ENCODE assay signal across 22 cellular contexts in the genomic region with DNA sequence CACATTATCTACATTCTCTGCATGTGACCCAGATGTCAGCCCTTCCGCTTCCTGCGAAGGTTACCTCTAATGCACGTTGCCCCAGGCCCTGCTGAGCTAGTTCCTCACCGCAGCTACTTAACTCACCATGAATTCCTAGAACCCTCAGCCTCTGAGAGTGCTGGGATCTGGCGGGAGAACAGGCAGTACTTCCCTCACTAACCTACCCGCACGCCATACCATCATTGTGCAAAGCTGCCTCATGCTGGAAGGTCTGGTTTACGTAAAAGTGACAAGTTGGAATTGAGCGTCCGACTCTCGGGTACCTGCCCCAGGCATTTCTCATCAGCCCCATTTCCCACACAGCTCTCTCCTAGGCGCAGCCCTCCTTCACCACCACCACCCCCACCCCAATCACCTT. TPM values are rescaled to one million over a fixed set of nuclear protein-coding genes. Genes with fewer than 3 reads are reported as not detected.
DNase-seq lines count a peak whose midpoint lies in the region; ATAC-seq and TF ChIP-seq lines count a peak whose summit lies in the region.
"Had no signal": no experiment of that assay in that cellular context is flagged by ENCODE, and none has a peak within 500 bp of the region (broad histone marks: within the 10 kb centered on the region; RNA-seq: fewer than 3 reads in every experiment).

No MANE protein-coding gene starts in this region.

- H2BK15ac ChIP-seq in mesendoderm (replicated peaks; ENCODE audit: low read depth): no peak overlapping the region

- H3K27me3 Mint-ChIP-seq in neural progenitor cell (ENCODE audit: insufficient read depth, low read depth): no peaks in the 10 kb centered on the region
- H3K27me3 Mint-ChIP-seq: CD4-positive, alpha-beta memory T cell had no signal

- no peak overlapping the region for H2AK5ac ChIP-seq in mesendoderm (ENCODE audit: low read length)

- peaks cover 5% of the 10 kb centered on the region for H3K79me1 ChIP-seq in mesendoderm (ENCODE audit: low read length)

- peak; percentile 52 for DNase-seq in BE2C
- peak; percentile 66 for DNase-seq in SK-N-DZ (ENCODE audit: low spot score)
- no peak for DNase-seq in heart left ventricle
- DNase-seq in neural progenitor cell (ENCODE audit: low spot score): no peak
- DNase-seq in NCI-H446 treated with DMSO at 0.1 percent for 48 hours (lab: John Stamatoyannopoulos, UW): no peak
- no peak for DNase-seq in mesendoderm
- no peak for DNase-seq in AG08396 (ENCODE audit: low spot score)
- no peak for DNase-seq in activated T-cell treated with anti-CD3 and anti-CD28 coated beads, Interleukin-2, amount 50 U/mL, for 1 hour
- DNase-seq: CD4-positive, alpha-beta memory T cell; DMS53; EL; H9; Karpas-422; NCI-H1417 treated with DMSO at 0.1 percent for 48 hours; NCI-H187 treated with DMSO at 0.1 percent for 48 hours; NCI-H2227 treated with DMSO at 0.1 percent for 48 hours; NCI-H524 treated with DMSO at 0.1 percent for 48 hours; PC-9; SJCRH30 had no signal

- peaks cover 7% of the 10 kb centered on the region for H3K4me1 Mint-ChIP-seq in neural progenitor cell

- H3K4me1 ChIP-seq in BE2C: peaks cover 10% of the 10 kb centered on the region
- H3K4me1 ChIP-seq in heart left ventricle: peaks cover 0 to 33% (median 10%) of the 10 kb centered on the region in 12 donors
- peaks cover 7% of the 10 kb centered on the region for H3K4me1 ChIP-seq in neural progenitor cell
- H3K4me1 ChIP-seq in mesendoderm (ENCODE audit: control insufficient read depth, low read depth, low read length): no peaks in the 10 kb centered on the region
- H3K4me1 ChIP-seq: SJCRH30 had no signal

- H3K27me3 ChIP-seq in BE2C: no peaks in the 10 kb centered on the region
- no peaks in the 10 kb centered on the region for H3K27me3 ChIP-seq in heart left ventricle
- H3K27me3 ChIP-seq in neural progenitor cell: no peaks in the 10 kb centered on the region
- no peaks in the 10 kb centered on the region for H3K27me3 ChIP-seq in mesendoderm (ENCODE audit: insufficient read depth, low read length, poor library complexity)
- H3K27me3 ChIP-seq: BLaER1, SJCRH30 had no signal

- H4K5ac ChIP-seq in mesendoderm (ENCODE audit: low read length): no peak overlapping the region

- H3K36me3 Mint-ChIP-seq in neural progenitor cell: peaks cover 18% of the 10 kb centered on the region

- no peaks in the 10 kb centered on the region for H3K9me3 Mint-ChIP-seq in neural progenitor cell
- H3K9me3 Mint-ChIP-seq: CD4-positive, alpha-beta memory T cell; H9 had no signal

- no peak overlapping the region for H2BK5ac ChIP-seq in mesendoderm (ENCODE audit: low read length)

- H3K36me3 ChIP-seq in BE2C (peaks cover 19% of the 10 kb centered on the region; the same call in 1 of the 2 replicates), heart left ventricle (peaks cover 0 to 55% (median 20%) of the 10 kb centered on the region in 9 donors), neural progenitor cell (peaks cover 6% of the 10 kb centered on the region), mesendoderm (ENCODE audit: control insufficient read depth, insufficient read depth, low read length) (no peaks in the 10 kb centered on the region)
- H3K36me3 ChIP-seq: SJCRH30 had no signal

- H3K9me3 ChIP-seq in BE2C: no peaks in the 10 kb centered on the region
- H3K9me3 ChIP-seq in heart left ventricle: no peaks in the 10 kb centered on the region
- no peaks in the 10 kb centered on the region for H3K9me3 ChIP-seq in neural progenitor cell (ENCODE audit: low read depth)
- H3K9me3 ChIP-seq: BLaER1, SJCRH30 had no signal

- peaks cover 6% of the 10 kb centered on the region for H3K79me2 ChIP-seq in neural progenitor cell (ENCODE audit: low read depth)
- H3K79me2 ChIP-seq in mesendoderm (ENCODE audit: control insufficient read depth, insufficient read depth, low read length): no peaks in the 10 kb centered on the region

- WGBS in heart left ventricle, 4 donors: 54 to 80% (median 65%) methylated on average over 12 of the region's 12 CpGs
- WGBS in mesendoderm (ENCODE audit: extremely low coverage, insufficient coverage, low lambda C conversion rate): no CpG with 5 or more reads among the region's 12 CpGs

- peak; percentile 15 to 44 (median 25) for ATAC-seq in heart left ventricle

- TF ChIP-seq CTCF in BE2C (IDR thresholded peaks at IDR 0.05; ENCODE audit: low read depth, low read length) (no peak), heart left ventricle (IDR thresholded peaks at IDR 0.05) (no peak), neural progenitor cell (IDR thresholded peaks at IDR 0.05) (no peak)

- H3K4me2 ChIP-seq in neural progenitor cell (no peak overlapping the region), mesendoderm (ENCODE audit: low read length) (no peak overlapping the region)
- H3K4me2 ChIP-seq: BLaER1, PC-9 had no signal

- no peak overlapping the region for H3K23ac ChIP-seq in mesendoderm (ENCODE audit: low read length)

- H4K20me1 ChIP-seq in neural progenitor cell (ENCODE audit: low read depth): peaks cover 20% of the 10 kb centered on the region

- no peak overlapping the region for H3K4me3 ChIP-seq in BE2C (ENCODE audit: low read depth, low read length)
- H3K4me3 ChIP-seq in heart left ventricle: no peak overlapping the region
- no peak overlapping the region for H3K4me3 ChIP-seq in neural progenitor cell
- no peak overlapping the region for H3K4me3 ChIP-seq in mesendoderm (ENCODE audit: low read length)
- H3K4me3 ChIP-seq: BLaER1, PC-9, SJCRH30 had no signal

- H4K8ac ChIP-seq in mesendoderm (ENCODE audit: low read depth, low read length): no peak overlapping the region

- no peak overlapping the region for H2AFZ ChIP-seq in neural progenitor cell (replicated peaks)
- H2AFZ ChIP-seq: PC-9 had no signal

- no peak overlapping the region for H2BK120ac ChIP-seq in mesendoderm (ENCODE audit: low read depth, low read length)

- no peak overlapping the region for H3K4me3 Mint-ChIP-seq in neural progenitor cell
- H3K4me3 Mint-ChIP-seq: CD4-positive, alpha-beta memory T cell; H9 had no signal

- no peak overlapping the region for H3K4ac ChIP-seq in mesendoderm (ENCODE audit: low read depth, low read length)

- no peak overlapping the region for H3K18ac ChIP-seq in mesendoderm (ENCODE audit: low read length)

- TF ChIP-seq POLR2A in heart left ventricle (IDR thresholded peaks at IDR 0.05): no peak

- intact Hi-C loops in heart left ventricle (cut with DNase I): loop anchor here in 4 of 10 donors (5.0 to 10.0 kb wide), 2 partner anchors 33 to 325 kb away; partner anchors contain the start of gene ACSL1 (in 2 of the 4)

- H3K56ac ChIP-seq in mesendoderm (ENCODE audit: low read length): no peak overlapping the region

- no peak overlapping the region for H3K9ac ChIP-seq in neural progenitor cell
- H3K9ac ChIP-seq in mesendoderm (ENCODE audit: low read length): no peak overlapping the region
- H3K9ac ChIP-seq: BLaER1 had no signal

- peaks cover 13% of the 10 kb centered on the region for H3F3A ChIP-seq in neural progenitor cell (ENCODE audit: low read depth)

- H3K27ac Mint-ChIP-seq in neural progenitor cell: peak overlapping the region; percentile 37

- H3K27ac ChIP-seq in heart left ventricle (peak overlapping the region in 4 of 12 donors; percentile 20 to 88 (median 57)), neural progenitor cell (no peak overlapping the region), mesendoderm (ENCODE audit: low read depth, low read length) (no peak overlapping the region)
- H3K27ac ChIP-seq: BLaER1, HL-60, PC-9, RWPE1, SJCRH30 had no signal

RNA-seq across cellular contexts. Expression of gene SLC25A4, which starts 6.3 kb away (rescaled TPM):
- polyA plus RNA-seq in BE2C (2012; ENCODE audit: insufficient read depth, insufficient read length, low read depth): 83.0 TPM
- polyA plus RNA-seq in SK-N-DZ (2014; cell fraction: cytosol; rRNA removed): 31.0 and 36.9 TPM in 2 replicates
- 34.7 and 42.4 TPM in 2 replicates for polyA plus RNA-seq in SK-N-DZ (2014; cell fraction: nucleus; rRNA removed)
- total RNA-seq in heart left ventricle: 1,000 to 10,000 TPM in 8 of 9 donors, 100 to 1,000 TPM in 1; 878 to 2,214 (median 1,547) TPM
- 1,000 to 10,000 TPM in 1 of 2 donors, 100 to 1,000 TPM in 1; 935 to 1,170 TPM for polyA plus RNA-seq in heart left ventricle
- 14.7 and 21.2 TPM in 2 replicates for total RNA-seq in neural progenitor cell (ENCODE audit: low replicate concordance)
- 13.9 TPM for polyA plus RNA-seq in mesendoderm (2013, experiment 1 of 2)
- polyA plus RNA-seq in mesendoderm (2013, experiment 2 of 2): 14.2 TPM

RNA-seq across cellular contexts. Expression of gene CFAP97, which starts 54.4 kb away (rescaled TPM):
- 19.4 TPM for polyA plus RNA-seq in BE2C (2012; ENCODE audit: insufficient read depth, insufficient read length, low read depth)
- 18.7 and 21.0 TPM in 2 replicates for polyA plus RNA-seq in SK-N-DZ (2014; cell fraction: cytosol; rRNA removed)
- 6.9 and 8.7 TPM in 2 replicates for polyA plus RNA-seq in SK-N-DZ (2014; cell fraction: nucleus; rRNA removed)
- 10 to 100 TPM in 8 of 9 donors, 1 to 10 TPM in 1; 9.7 to 22.7 (median 14.5) TPM for total RNA-seq in heart left ventricle
- 1 to 10 TPM; 2.0 to 7.5 TPM for polyA plus RNA-seq in heart left ventricle
- 45.6 and 78.6 TPM in 2 replicates for total RNA-seq in neural progenitor cell (ENCODE audit: low replicate concordance)
- 26.2 TPM for polyA plus RNA-seq in mesendoderm (2013, experiment 1 of 2)
- polyA plus RNA-seq in mesendoderm (2013, experiment 2 of 2): 25.7 TPM

Comparison
In these comparisons a context has a peak if more than half of its experiments do, and no peak if none do; other contexts are left out.
1. DNase-seq: peak in BE2C (single experiment) and SK-N-DZ (single experiment); none in heart left ventricle (0 of 5), neural progenitor cell (single experiment), NCI-H446 treated with DMSO at 0.1 percent for 48 hours (single experiment), mesendoderm (single experiment), AG08396 (single experiment) and activated T-cell treated with anti-CD3 and anti-CD28 coated beads, Interleukin-2, amount 50 U/mL, for 1 hour (single experiment).
2. RNA of gene SLC25A4, which starts 6.3 kb away (total RNA-seq): 878 to 2,214 TPM in heart left ventricle; 14.7 to 21.2 TPM in neural progenitor cell; every median in the first group is over 10 times any median in the second.